22 cellular contexts compared by ENCODE assay signal in the genomic region with DNA sequence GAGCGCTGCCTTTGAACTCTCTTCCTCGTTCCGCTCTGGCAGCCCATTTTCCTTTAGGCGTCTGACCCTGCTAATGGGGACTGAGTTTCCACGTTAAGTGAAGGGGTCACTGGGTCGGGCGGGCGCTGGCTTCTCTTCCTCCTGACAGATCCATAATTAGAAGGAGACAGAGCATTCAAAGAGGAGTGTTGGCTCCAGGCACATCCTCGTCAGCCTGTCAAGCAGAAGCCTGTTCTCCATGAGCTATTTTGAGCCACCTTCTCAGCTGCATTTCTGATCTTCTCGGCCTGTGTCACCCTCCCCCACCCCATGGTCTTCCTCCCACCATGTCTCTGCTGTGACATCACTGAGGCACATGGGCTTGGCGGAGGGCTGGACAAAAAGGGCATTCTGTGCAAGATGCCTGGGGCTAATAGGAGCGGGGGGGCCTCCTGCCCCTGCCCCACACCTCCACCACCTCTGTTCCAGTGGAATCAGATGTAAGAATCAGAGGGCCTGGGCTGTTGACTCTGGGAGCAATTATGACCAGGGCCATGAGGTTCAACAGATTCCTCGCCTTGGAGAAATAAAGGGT.
DNase-seq lines count a peak whose midpoint lies in the region; ATAC-seq and TF ChIP-seq lines count a peak whose summit lies in the region.
"Had no signal": no experiment of that assay in that cellular context is flagged by ENCODE, and none has a peak within 500 bp of the region (broad histone marks: within the 10 kb centered on the region; RNA-seq: fewer than 3 reads in every experiment).

No MANE protein-coding gene starts in this region.

- H3K27ac ChIP-seq in heart right ventricle = peak overlapping the region in 7 of 10 donors; percentile 11 to 64 (median 50)
- H3K27ac ChIP-seq: PC-9 had no signal

- DNase-seq in SK-MEL-5 (ENCODE audit: low read depth, low spot score) (peak; percentile 56), heart right ventricle (peak; percentile 17 to 20), left lobe of liver (ENCODE audit: low spot score) (no peak), retina (peak; percentile 44), HUDEP-2 (lab: John Stamatoyannopoulos, UW; ENCODE audit: unreplicated experiment in 76 of 76) (no peak), GM13977 (ENCODE audit: low spot score) (no peak)
- DNase-seq: BE2C; CD4-positive, CD25-positive, alpha-beta regulatory T cell; COR-L47; DND-41; GOT3; HCEC 1CT; MV-4-11; NCI-H1105 treated with DMSO at 0.1 percent for 48 hours; NCI-H2029 treated with DMSO at 0.1 percent for 48 hours; NCI-H226; NCI-H748 treated with DMSO at 0.1 percent for 48 hours; PC-9; RPMI8226; SIG-M5 had no signal

- peak; percentile 32 to 90 (median 82) for ATAC-seq in heart right ventricle
- peak; percentile 42 for ATAC-seq in left lobe of liver
- no peak for ATAC-seq in GM18861 (IDR thresholded peaks at IDR 0.05; ENCODE audit: unreplicated experiment)
- ATAC-seq: SK-N-SH treated with all-trans-retinoic acid at 6 μM for 48 hours had no signal

- intact Hi-C loops in heart right ventricle (cut with DNase I) = loop anchor here in 7 of 10 donors (5.0 to 10.0 kb wide), 4 partner anchors 67 to 177 kb away; no protein-coding TSS in a partner anchor

- no peak overlapping the region for H3K4me3 ChIP-seq in heart right ventricle
- H3K4me3 ChIP-seq: PC-9 had no signal

- no peaks in the 10 kb centered on the region for H3K9me3 ChIP-seq in heart right ventricle
- H3K9me3 ChIP-seq: BE2C had no signal

- WGBS in heart right ventricle, 2 donors = 53 to 54% methylated on average over 13 of the region's 13 CpGs

- H3K4me1 ChIP-seq in heart right ventricle = peaks cover 0 to 29% (median 8%) of the 10 kb centered on the region in 9 donors

- TF ChIP-seq CTCF in heart right ventricle (IDR thresholded peaks at IDR 0.05) (no peak), GM13977 (IDR thresholded peaks at IDR 0.05; ENCODE audit: extremely low read depth, insufficient read depth, missing control alignments) (no peak)

- no peaks in the 10 kb centered on the region for H3K27me3 ChIP-seq in heart right ventricle
- H3K27me3 ChIP-seq: BE2C had no signal

- H3K36me3 ChIP-seq in heart right ventricle = no peaks in the 10 kb centered on the region
- H3K36me3 ChIP-seq: BE2C had no signal

- in situ Hi-C loops in SK-MEL-5 (cut with HindIII; ENCODE audit: low pct_unique_long_range_greater_than_20kb, low sequenced_read_pairs) = no loop called here
- in situ Hi-C loops in GM13977 (cut with MboI; ENCODE audit: low pct_unique_long_range_greater_than_20kb, low sequenced_read_pairs, unreplicated experiment) = no loop called here

Comparison
In these comparisons a context has a peak if more than half of its experiments do, and no peak if none do; other contexts are left out.
1. DNase-seq: peak in SK-MEL-5 (single experiment), heart right ventricle (2 of 2) and retina (single experiment); none in left lobe of liver (single experiment), HUDEP-2 (0 of 76) and GM13977 (single experiment).